Comparison of ENCODE assay signal across 1 cellular context in the genomic region with DNA sequence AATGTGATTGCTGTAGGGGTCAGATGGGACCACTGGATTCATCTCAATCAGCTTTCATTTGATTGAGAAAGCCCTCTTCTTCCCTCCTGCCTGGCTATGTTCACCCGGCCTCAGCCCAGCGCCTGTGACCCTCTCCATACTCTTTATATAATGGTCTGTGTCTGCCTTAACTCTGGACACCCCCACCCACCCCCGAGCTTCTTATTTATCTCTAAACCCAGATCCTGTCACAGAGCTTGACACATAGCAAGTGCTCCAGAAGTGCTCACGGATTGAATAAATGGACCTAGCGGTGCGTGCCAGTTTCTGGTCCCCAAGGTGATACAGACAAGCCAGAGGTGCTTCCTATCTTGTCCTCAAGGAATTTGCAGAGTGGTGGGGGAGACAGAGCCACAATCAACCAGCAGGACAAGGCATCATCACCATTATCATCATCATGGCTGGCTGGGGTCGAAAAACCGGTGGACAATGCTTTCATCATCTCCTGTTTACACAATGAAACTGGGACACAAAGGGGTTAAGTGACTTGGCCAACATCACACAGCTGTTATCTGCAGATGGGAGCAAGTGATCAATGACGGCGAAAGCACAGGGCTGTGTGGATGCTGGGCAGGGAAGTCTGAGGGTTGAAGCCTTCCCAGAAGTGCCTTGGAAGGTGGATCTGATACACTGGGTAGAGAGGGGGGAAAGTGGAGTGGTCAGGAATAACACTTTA.
TF ChIP-seq lines count a peak whose summit lies in the region.

No MANE protein-coding gene starts in this region.

TF ChIP-seq in HepG2, 621 proteins besides CTCF, POLR2A, EP300 and RAD21 (continued from another document and continues in another):
- TF ChIP-seq, protein P1, sequence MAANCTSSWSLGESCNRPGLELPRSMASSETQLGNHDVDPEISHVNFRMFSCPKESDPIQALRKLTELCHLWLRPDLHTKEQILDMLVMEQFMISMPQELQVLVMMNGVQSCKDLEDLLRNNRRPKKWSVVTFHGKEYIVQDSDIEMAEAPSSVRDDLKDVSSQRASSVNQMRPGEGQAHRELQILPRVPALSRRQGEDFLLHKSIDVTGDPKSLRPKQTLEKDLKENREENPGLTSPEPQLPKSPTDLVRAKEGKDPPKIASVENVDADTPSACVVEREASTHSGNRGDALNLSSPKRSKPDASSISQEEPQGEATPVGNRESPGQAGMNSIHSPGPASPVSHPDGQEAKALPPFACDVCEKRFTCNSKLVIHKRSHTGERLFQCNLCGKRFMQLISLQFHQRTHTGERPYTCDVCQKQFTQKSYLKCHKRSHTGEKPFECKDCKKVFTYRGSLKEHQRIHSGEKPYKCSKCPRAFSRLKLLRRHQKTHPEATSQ (CRISPR knock-in tag; IDR thresholded peaks at IDR 0.05; ENCODE audit: borderline replicate concordance): no peak
- TF ChIP-seq ZNF839 (CRISPR knock-in tag; IDR thresholded peaks at IDR 0.05; ENCODE audit: borderline replicate concordance) (no peak), KAT7 (CRISPR knock-in tag; IDR thresholded peaks at IDR 0.05; ENCODE audit: borderline replicate concordance) (no peak), KDM2A (CRISPR knock-in tag; IDR thresholded peaks at IDR 0.05; ENCODE audit: borderline replicate concordance, low read depth) (peak; percentile 32; the same call in 1 of the 2 replicates), RFX1 (IDR thresholded peaks at IDR 0.05) (no peak), ZNF160 (CRISPR knock-in tag; IDR thresholded peaks at IDR 0.05) (no peak), STAT5B (CRISPR knock-in tag; IDR thresholded peaks at IDR 0.05) (no peak), FOXM1 (CRISPR knock-in tag; IDR thresholded peaks at IDR 0.05) (no peak), ZNF33A (CRISPR knock-in tag; IDR thresholded peaks at IDR 0.05; ENCODE audit: borderline replicate concordance) (no peak), ZNF557 (CRISPR knock-in tag; IDR thresholded peaks at IDR 0.05) (0 out of 2 replicates have a peak, but pooled peaks have one; percentile 25), FOSL2 (CRISPR knock-in tag; IDR thresholded peaks at IDR 0.05) (peak; percentile 91), SRSF9 (IDR thresholded peaks at IDR 0.05; ENCODE audit: borderline replicate concordance, insufficient read depth, low read depth, low read length, poor library complexity, severe bottlenecking) (no peak), ZNF274 (CRISPR knock-in tag; IDR thresholded peaks at IDR 0.05) (no peak), SETDB1 (CRISPR knock-in tag; IDR thresholded peaks at IDR 0.05; ENCODE audit: borderline replicate concordance) (no peak), ZSCAN30 (CRISPR knock-in tag; IDR thresholded peaks at IDR 0.05) (no peak), NFIC (IDR thresholded peaks at IDR 0.05; ENCODE audit: low read length) (no peak), HNRNPL (IDR thresholded peaks at IDR 0.05; ENCODE audit: low read depth, low read length) (no peak), CENPX (CRISPR knock-in tag; IDR thresholded peaks at IDR 0.05) (no peak), ZNF207 (IDR thresholded peaks at IDR 0.05; ENCODE audit: borderline replicate concordance) (no peak), FOXK2 (IDR thresholded peaks at IDR 0.05) (no peak), NRL (CRISPR knock-in tag; IDR thresholded peaks at IDR 0.05; ENCODE audit: borderline replicate concordance) (no peak), ZNF292 (CRISPR knock-in tag; IDR thresholded peaks at IDR 0.05; ENCODE audit: borderline replicate concordance, low read depth) (peak; percentile 91; the same call in 1 of the 2 replicates), ZFP62 (CRISPR knock-in tag; IDR thresholded peaks at IDR 0.05) (no peak), GLI4 (CRISPR knock-in tag; IDR thresholded peaks at IDR 0.05; ENCODE audit: borderline replicate concordance) (no peak), HOXA3 (CRISPR knock-in tag; IDR thresholded peaks at IDR 0.05) (peak; percentile 88; the same call in 1 of the 2 replicates), IKZF4 (CRISPR knock-in tag; IDR thresholded peaks at IDR 0.05; ENCODE audit: borderline replicate concordance, low read depth, not compliant biosample characterization) (no peak), KDM5A (IDR thresholded peaks at IDR 0.05; ENCODE audit: borderline replicate concordance, low read length) (no peak), RORA (CRISPR knock-in tag; IDR thresholded peaks at IDR 0.05) (no peak; the same call in 1 of the 2 replicates), NAIF1 (CRISPR knock-in tag; IDR thresholded peaks at IDR 0.05; ENCODE audit: borderline replicate concordance) (no peak), ZFP1 (CRISPR knock-in tag; IDR thresholded peaks at IDR 0.05) (0 out of 2 replicates have a peak, but pooled peaks have one; percentile 44)
- TF ChIP-seq, protein P2, sequence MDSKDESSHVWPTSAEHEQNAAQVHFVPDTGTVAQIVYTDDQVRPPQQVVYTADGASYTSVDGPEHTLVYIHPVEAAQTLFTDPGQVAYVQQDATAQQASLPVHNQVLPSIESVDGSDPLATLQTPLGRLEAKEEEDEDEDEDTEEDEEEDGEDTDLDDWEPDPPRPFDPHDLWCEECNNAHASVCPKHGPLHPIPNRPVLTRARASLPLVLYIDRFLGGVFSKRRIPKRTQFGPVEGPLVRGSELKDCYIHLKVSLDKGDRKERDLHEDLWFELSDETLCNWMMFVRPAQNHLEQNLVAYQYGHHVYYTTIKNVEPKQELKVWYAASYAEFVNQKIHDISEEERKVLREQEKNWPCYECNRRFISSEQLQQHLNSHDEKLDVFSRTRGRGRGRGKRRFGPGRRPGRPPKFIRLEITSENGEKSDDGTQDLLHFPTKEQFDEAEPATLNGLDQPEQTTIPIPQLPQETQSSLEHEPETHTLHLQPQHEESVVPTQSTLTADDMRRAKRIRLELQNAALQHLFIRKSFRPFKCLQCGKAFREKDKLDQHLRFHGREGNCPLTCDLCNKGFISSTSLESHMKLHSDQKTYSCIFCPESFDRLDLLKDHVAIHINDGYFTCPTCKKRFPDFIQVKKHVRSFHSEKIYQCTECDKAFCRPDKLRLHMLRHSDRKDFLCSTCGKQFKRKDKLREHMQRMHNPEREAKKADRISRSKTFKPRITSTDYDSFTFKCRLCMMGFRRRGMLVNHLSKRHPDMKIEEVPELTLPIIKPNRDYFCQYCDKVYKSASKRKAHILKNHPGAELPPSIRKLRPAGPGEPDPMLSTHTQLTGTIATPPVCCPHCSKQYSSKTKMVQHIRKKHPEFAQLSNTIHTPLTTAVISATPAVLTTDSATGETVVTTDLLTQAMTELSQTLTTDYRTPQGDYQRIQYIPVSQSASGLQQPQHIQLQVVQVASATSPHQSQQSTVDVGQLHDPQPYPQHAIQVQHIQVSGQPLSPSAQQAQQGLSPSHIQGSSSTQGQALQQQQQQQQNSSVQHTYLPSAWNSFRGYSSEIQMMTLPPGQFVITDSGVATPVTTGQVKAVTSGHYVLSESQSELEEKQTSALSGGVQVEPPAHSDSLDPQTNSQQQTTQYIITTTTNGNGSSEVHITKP (CRISPR knock-in tag; IDR thresholded peaks at IDR 0.05; ENCODE audit: low read depth): no peak
- TF ChIP-seq, protein P3, sequence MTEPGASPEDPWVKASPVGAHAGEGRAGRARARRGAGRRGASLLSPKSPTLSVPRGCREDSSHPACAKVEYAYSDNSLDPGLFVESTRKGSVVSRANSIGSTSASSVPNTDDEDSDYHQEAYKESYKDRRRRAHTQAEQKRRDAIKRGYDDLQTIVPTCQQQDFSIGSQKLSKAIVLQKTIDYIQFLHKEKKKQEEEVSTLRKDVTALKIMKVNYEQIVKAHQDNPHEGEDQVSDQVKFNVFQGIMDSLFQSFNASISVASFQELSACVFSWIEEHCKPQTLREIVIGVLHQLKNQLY (CRISPR knock-in tag; IDR thresholded peaks at IDR 0.05): no peak
- TF ChIP-seq, protein P4, sequence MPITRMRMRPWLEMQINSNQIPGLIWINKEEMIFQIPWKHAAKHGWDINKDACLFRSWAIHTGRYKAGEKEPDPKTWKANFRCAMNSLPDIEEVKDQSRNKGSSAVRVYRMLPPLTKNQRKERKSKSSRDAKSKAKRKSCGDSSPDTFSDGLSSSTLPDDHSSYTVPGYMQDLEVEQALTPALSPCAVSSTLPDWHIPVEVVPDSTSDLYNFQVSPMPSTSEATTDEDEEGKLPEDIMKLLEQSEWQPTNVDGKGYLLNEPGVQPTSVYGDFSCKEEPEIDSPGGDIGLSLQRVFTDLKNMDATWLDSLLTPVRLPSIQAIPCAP (CRISPR knock-in tag; IDR thresholded peaks at IDR 0.05; ENCODE audit: low read depth): no peak
- TF ChIP-seq, protein P5, sequence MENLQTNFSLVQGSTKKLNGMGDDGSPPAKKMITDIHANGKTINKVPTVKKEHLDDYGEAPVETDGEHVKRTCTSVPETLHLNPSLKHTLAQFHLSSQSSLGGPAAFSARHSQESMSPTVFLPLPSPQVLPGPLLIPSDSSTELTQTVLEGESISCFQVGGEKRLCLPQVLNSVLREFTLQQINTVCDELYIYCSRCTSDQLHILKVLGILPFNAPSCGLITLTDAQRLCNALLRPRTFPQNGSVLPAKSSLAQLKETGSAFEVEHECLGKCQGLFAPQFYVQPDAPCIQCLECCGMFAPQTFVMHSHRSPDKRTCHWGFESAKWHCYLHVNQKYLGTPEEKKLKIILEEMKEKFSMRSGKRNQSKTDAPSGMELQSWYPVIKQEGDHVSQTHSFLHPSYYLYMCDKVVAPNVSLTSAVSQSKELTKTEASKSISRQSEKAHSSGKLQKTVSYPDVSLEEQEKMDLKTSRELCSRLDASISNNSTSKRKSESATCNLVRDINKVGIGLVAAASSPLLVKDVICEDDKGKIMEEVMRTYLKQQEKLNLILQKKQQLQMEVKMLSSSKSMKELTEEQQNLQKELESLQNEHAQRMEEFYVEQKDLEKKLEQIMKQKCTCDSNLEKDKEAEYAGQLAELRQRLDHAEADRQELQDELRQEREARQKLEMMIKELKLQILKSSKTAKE (CRISPR knock-in tag; IDR thresholded peaks at IDR 0.05; ENCODE audit: borderline replicate concordance): peak; percentile 81
- TF ChIP-seq, protein P6, sequence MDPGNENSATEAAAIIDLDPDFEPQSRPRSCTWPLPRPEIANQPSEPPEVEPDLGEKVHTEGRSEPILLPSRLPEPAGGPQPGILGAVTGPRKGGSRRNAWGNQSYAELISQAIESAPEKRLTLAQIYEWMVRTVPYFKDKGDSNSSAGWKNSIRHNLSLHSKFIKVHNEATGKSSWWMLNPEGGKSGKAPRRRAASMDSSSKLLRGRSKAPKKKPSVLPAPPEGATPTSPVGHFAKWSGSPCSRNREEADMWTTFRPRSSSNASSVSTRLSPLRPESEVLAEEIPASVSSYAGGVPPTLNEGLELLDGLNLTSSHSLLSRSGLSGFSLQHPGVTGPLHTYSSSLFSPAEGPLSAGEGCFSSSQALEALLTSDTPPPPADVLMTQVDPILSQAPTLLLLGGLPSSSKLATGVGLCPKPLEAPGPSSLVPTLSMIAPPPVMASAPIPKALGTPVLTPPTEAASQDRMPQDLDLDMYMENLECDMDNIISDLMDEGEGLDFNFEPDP (CRISPR knock-in tag; conservative IDR thresholded peaks at IDR 0.05): no peak
- TF ChIP-seq, protein P7, sequence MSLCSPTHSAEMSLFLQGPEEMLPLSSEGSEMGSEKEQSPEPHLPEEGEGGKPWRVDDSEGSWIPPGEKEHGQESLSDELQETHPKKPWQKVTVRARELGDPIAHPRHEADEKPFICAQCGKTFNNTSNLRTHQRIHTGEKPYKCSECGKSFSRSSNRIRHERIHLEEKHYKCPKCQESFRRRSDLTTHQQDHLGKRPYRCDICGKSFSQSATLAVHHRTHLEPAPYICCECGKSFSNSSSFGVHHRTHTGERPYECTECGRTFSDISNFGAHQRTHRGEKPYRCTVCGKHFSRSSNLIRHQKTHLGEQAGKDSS (CRISPR knock-in tag; IDR thresholded peaks at IDR 0.05; ENCODE audit: borderline replicate concordance, low read depth): 0 out of 2 replicates have a peak, but pooled peaks have one; percentile 33
- TF ChIP-seq, protein P8, sequence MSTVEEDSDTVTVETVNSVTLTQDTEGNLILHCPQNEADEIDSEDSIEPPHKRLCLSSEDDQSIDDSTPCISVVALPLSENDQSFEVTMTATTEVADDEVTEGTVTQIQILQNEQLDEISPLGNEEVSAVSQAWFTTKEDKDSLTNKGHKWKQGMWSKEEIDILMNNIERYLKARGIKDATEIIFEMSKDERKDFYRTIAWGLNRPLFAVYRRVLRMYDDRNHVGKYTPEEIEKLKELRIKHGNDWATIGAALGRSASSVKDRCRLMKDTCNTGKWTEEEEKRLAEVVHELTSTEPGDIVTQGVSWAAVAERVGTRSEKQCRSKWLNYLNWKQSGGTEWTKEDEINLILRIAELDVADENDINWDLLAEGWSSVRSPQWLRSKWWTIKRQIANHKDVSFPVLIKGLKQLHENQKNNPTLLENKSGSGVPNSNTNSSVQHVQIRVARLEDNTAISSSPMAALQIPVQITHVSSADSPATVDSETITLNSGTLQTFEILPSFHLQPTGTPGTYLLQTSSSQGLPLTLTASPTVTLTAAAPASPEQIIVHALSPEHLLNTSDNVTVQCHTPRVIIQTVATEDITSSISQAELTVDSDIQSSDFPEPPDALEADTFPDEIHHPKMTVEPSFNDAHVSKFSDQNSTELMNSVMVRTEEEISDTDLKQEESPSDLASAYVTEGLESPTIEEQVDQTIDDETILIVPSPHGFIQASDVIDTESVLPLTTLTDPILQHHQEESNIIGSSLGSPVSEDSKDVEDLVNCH (CRISPR knock-in tag; IDR thresholded peaks at IDR 0.05): no peak
- TF ChIP-seq, protein P9, sequence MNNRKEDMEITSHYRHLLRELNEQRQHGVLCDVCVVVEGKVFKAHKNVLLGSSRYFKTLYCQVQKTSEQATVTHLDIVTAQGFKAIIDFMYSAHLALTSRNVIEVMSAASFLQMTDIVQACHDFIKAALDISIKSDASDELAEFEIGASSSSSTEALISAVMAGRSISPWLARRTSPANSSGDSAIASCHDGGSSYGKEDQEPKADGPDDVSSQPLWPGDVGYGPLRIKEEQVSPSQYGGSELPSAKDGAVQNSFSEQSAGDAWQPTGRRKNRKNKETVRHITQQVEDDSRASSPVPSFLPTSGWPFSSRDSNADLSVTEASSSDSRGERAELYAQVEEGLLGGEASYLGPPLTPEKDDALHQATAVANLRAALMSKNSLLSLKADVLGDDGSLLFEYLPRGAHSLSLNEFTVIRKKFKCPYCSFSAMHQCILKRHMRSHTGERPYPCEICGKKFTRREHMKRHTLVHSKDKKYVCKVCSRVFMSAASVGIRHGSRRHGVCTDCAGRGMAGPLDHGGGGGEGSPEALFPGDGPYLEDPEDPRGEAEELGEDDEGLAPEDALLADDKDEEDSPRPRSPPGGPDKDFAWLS (CRISPR knock-in tag; IDR thresholded peaks at IDR 0.05; ENCODE audit: borderline replicate concordance): no peak
- TF ChIP-seq, protein P10, sequence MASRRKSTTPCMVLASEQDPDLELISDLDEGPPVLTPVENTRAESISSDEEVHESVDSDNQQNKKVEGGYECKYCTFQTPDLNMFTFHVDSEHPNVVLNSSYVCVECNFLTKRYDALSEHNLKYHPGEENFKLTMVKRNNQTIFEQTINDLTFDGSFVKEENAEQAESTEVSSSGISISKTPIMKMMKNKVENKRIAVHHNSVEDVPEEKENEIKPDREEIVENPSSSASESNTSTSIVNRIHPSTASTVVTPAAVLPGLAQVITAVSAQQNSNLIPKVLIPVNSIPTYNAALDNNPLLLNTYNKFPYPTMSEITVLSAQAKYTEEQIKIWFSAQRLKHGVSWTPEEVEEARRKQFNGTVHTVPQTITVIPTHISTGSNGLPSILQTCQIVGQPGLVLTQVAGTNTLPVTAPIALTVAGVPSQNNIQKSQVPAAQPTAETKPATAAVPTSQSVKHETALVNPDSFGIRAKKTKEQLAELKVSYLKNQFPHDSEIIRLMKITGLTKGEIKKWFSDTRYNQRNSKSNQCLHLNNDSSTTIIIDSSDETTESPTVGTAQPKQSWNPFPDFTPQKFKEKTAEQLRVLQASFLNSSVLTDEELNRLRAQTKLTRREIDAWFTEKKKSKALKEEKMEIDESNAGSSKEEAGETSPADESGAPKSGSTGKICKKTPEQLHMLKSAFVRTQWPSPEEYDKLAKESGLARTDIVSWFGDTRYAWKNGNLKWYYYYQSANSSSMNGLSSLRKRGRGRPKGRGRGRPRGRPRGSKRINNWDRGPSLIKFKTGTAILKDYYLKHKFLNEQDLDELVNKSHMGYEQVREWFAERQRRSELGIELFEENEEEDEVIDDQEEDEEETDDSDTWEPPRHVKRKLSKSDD (CRISPR knock-in tag; IDR thresholded peaks at IDR 0.05; ENCODE audit: low read depth): 0 out of 2 replicates have a peak, but pooled peaks have one; percentile 53
